11 cellular contexts compared by ENCODE assay signal in genomic region chr15:63596666-63597032, GRCh38. TPM values are rescaled to one million over a fixed set of nuclear protein-coding genes. Genes with fewer than 3 reads are reported as not detected.
DNase-seq lines count a peak whose midpoint lies in the region; ATAC-seq, FAIRE-seq and TF ChIP-seq lines count a peak whose summit lies in the region.
"Had no signal": no experiment of that assay in that cellular context is flagged by ENCODE, and none has a peak within 500 bp of the region (broad histone marks: within the 10 kb centered on the region; RNA-seq: fewer than 3 reads in every experiment).

No MANE protein-coding gene starts in this region.

- H3K4me1 ChIP-seq in heart right ventricle (peaks cover 15 to 71% (median 58%) of the 10 kb centered on the region in 9 donors), vagina (peaks cover 65% of the 10 kb centered on the region)

- H3K27me3 ChIP-seq in heart right ventricle (no peaks in the 10 kb centered on the region), vagina (no peaks in the 10 kb centered on the region)

- H3K27ac ChIP-seq in heart right ventricle (peak overlapping the region; percentile 66 to 95 (median 89)), vagina (peak overlapping the region; percentile 81)

- no peak for FAIRE-seq in frontal cortex (lab: Jason Lieb, UNC)
- FAIRE-seq: TTC549 had no signal

- H3K4me3 Mint-ChIP-seq in effector memory CD8-positive, alpha-beta T cell: no peak overlapping the region
- peak overlapping the region in 1 of 10 donors; percentile 12 for H3K4me3 Mint-ChIP-seq in naive thymus-derived CD8-positive, alpha-beta T cell

- ATAC-seq in heart right ventricle: peak in 5 of 8 donors; percentile 2 to 38 (median 30)
- no peak for ATAC-seq in Right ventricle myocardium inferior
- ATAC-seq in effector memory CD8-positive, alpha-beta T cell (replicated peaks): no peak
- no peak for ATAC-seq in naive thymus-derived CD8-positive, alpha-beta T cell
- ATAC-seq in GM21423 (IDR thresholded peaks at IDR 0.05; ENCODE audit: unreplicated experiment): no peak

- no peaks in the 10 kb centered on the region for H3K9me3 Mint-ChIP-seq in effector memory CD8-positive, alpha-beta T cell
- no peaks in the 10 kb centered on the region for H3K9me3 Mint-ChIP-seq in naive thymus-derived CD8-positive, alpha-beta T cell

- H3K9me3 ChIP-seq in heart right ventricle (no peaks in the 10 kb centered on the region), vagina (no peaks in the 10 kb centered on the region)

- H3K27me3 Mint-ChIP-seq in effector memory CD8-positive, alpha-beta T cell: no peaks in the 10 kb centered on the region
- H3K27me3 Mint-ChIP-seq in naive thymus-derived CD8-positive, alpha-beta T cell: no peaks in the 10 kb centered on the region

- intact Hi-C loops in heart right ventricle (cut with DNase I): loop anchor here (5.0 to 10.0 kb wide), 5 partner anchors 89 to 129 kb away; partner anchors contain the start of gene USP3 (in 3 of the 10)
- intact Hi-C loops in Right ventricle myocardium inferior (cut with DNase I): loop anchor here (5.0 kb wide), 1 partner anchor 129 kb away; no protein-coding TSS in a partner anchor
- intact Hi-C loops in vagina (cut with DNase I): loop anchor here (10.0 kb wide), 1 partner anchor 92 kb away; the partner anchor contains the start of gene USP3

- POLR2A ChIA-PET in naive thymus-derived CD8-positive, alpha-beta T cell (lab: Charles Lee): interaction anchor here (0.8 to 5.9 kb wide), 4 partner anchors 13 to 130 kb away, joined by 3 to 44 read pairs (median 4); no protein-coding TSS in a partner anchor

- H3K36me3 ChIP-seq in heart right ventricle (peaks cover 0 to 33% (median 15%) of the 10 kb centered on the region in 9 donors), vagina (peaks cover 0 to 9% of the 10 kb centered on the region in 2 donors)

- DNase-seq in heart right ventricle (no peak), Right ventricle myocardium inferior (ENCODE audit: missing footprints) (no peak), vagina (ENCODE audit: extremely low spot score in 2 of 2) (no peak), NCI-H748 treated with DMSO at 0.1 percent for 48 hours (lab: John Stamatoyannopoulos, UW) (no peak), frontal cortex (ENCODE audit: low spot score in 2 of 2) (no peak)
- DNase-seq in effector memory CD8-positive, alpha-beta T cell: no peak
- no peak for DNase-seq in naive thymus-derived CD8-positive, alpha-beta T cell
- DNase-seq: activated gamma-delta T cell treated with Interleukin-2 at 50 U/mL for 16 hours had no signal

- 32 to 40% methylated on average over 2 of the region's 2 CpGs for WGBS in heart right ventricle, 2 donors

- TF ChIP-seq POLR2A in vagina (IDR thresholded peaks at IDR 0.05): no peak

- H3K4me1 Mint-ChIP-seq in effector memory CD8-positive, alpha-beta T cell (ENCODE audit: low read depth in 2 of 2): peaks cover 24 to 27% of the 10 kb centered on the region in 2 donors
- H3K4me1 Mint-ChIP-seq in naive thymus-derived CD8-positive, alpha-beta T cell: peaks cover 36 to 73% (median 70%) of the 10 kb centered on the region in 4 donors

- H3K4me3 ChIP-seq in heart right ventricle: peak overlapping the region in 9 of 10 donors; percentile 37 to 74 (median 69)
- peak overlapping the region; percentile 3 to 80 for H3K4me3 ChIP-seq in vagina

- TF ChIP-seq CTCF in heart right ventricle (IDR thresholded peaks at IDR 0.05): no peak
- no peak for TF ChIP-seq CTCF in vagina (IDR thresholded peaks at IDR 0.05)

- H3K27ac Mint-ChIP-seq in effector memory CD8-positive, alpha-beta T cell: peak overlapping the region; percentile 77 to 90
- H3K27ac Mint-ChIP-seq in naive thymus-derived CD8-positive, alpha-beta T cell: peak overlapping the region in 9 of 10 donors; percentile 18 to 88 (median 73)

- H3K36me3 Mint-ChIP-seq in effector memory CD8-positive, alpha-beta T cell (ENCODE audit: insufficient read depth): peaks cover 64% of the 10 kb centered on the region
- peaks cover 0 to 30% (median 8%) of the 10 kb centered on the region in 3 donors for H3K36me3 Mint-ChIP-seq in naive thymus-derived CD8-positive, alpha-beta T cell

RNA-seq across cellular contexts. Expression of gene FBXL22, which starts 0.5 kb away (rescaled TPM):
- total RNA-seq in heart right ventricle (10 to 100 TPM; 10.9 to 37.7 (median 23.5) TPM), Right ventricle myocardium inferior (33.2 TPM), vagina (10.1 TPM), frontal cortex (0.82 TPM)
- polyA plus RNA-seq in heart right ventricle: 10 to 100 TPM in 1 of 2 donors, 1 to 10 TPM in 1; 2.5 to 38.3 TPM
- total RNA-seq in naive thymus-derived CD8-positive, alpha-beta T cell: 1 to 10 TPM; 2.1 to 2.7 TPM
- 1 to 10 TPM; 1.5 to 2.0 (median 1.6) TPM for polyA plus RNA-seq in naive thymus-derived CD8-positive, alpha-beta T cell
- total RNA-seq: M059J had no signal

Comparison
In these comparisons a context has a peak if more than half of its experiments do, and no peak if none do; other contexts are left out.
1. ATAC-seq: peak in heart right ventricle (5 of 8); none in Right ventricle myocardium inferior (single experiment), effector memory CD8-positive, alpha-beta T cell (single experiment), naive thymus-derived CD8-positive, alpha-beta T cell (0 of 2) and GM21423 (single experiment).